24 cellular contexts compared by ENCODE assay signal in the genomic region with DNA sequence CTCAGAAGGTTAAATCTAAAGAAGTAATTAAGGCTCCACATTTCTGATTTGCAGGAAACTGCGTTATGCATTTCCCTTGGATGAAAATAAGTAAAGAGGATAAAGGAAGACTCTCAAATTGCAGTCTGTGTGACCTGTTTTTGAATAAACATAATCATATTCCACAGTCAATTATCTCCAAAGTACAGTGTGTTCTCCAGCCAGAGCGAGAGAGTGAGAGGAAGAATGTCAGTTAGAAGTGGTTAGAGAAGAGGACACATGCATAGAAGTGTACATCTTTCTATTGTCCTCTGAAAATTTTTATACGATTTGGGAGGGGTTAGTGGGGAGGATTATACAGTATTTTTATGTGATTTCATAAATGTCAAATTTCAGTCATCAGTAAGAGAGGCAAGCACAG.
"Had no signal": no experiment of that assay in that cellular context is flagged by ENCODE, and none has a peak within 500 bp of the region (broad histone marks: within the 10 kb centered on the region; RNA-seq: fewer than 3 reads in every experiment).

No MANE protein-coding gene starts in this region.

- H3K4me3 Mint-ChIP-seq: activated B cell treated with CpG ODN at 0.5 μM for 24 hours; activated CD4-positive, alpha-beta T cell treated with anti-CD3 and anti-CD28 coated beads for 36 hours; activated naive CD4-positive, alpha-beta T cell treated with anti-CD3 and anti-CD28 coated beads for 36 hours; activated naive CD8-positive, alpha-beta T cell treated with anti-CD3 and anti-CD28 coated beads, Interleukin-2, amount 10 ng/mL, durations not matched to agents 7 days and 5 days; naive B cell; T-helper 1 cell treated with Interleukin-12 subunit alpha and Interleukin-12 subunit beta and Interleukin-4 antibody, amounts not matched to agents 30 μg/mL and 1 μg/mL, for 36 hours had no signal

- H3K27me3 ChIP-seq: breast epithelium, spleen, thyroid gland had no signal

- H3K9me3 ChIP-seq: breast epithelium, lower lobe of right lung, spleen, thyroid gland had no signal

- H3K27ac ChIP-seq: breast epithelium, lower lobe of right lung, spleen, thyroid gland had no signal

- H3K4me3 ChIP-seq: breast epithelium, lower lobe of right lung, spleen, thyroid gland had no signal

- H3K4me1 Mint-ChIP-seq: activated CD4-positive, alpha-beta T cell treated with anti-CD3 and anti-CD28 coated beads for 36 hours; activated naive CD8-positive, alpha-beta T cell treated with anti-CD3 and anti-CD28 coated beads, Interleukin-2, amount 10 ng/mL, durations not matched to agents 7 days and 5 days had no signal

- H3K27me3 Mint-ChIP-seq: activated B cell treated with CpG ODN at 0.5 μM for 24 hours; activated CD4-positive, alpha-beta T cell treated with anti-CD3 and anti-CD28 coated beads for 36 hours; activated naive CD8-positive, alpha-beta T cell treated with anti-CD3 and anti-CD28 coated beads, Interleukin-2, amount 10 ng/mL, durations not matched to agents 7 days and 5 days; naive B cell had no signal

- DNase-seq: activated B cell treated with CpG ODN at 0.5 μM for 24 hours; activated CD4-positive, alpha-beta T cell treated with anti-CD3 and anti-CD28 coated beads for 36 hours; activated CD4-positive, alpha-beta T cell treated with anti-CD3 and anti-CD28 coated beads, Interleukin-2, amount 50 U/mL, for 4 hours; activated CD8-positive, alpha-beta memory T cell treated with anti-CD3 and anti-CD28 coated beads for 24 hours; activated CD8-positive, alpha-beta memory T cell treated with anti-CD3 and anti-CD28 coated beads, Interleukin-2, amount 50 U/mL, for 48 hours; activated effector memory CD4-positive, alpha-beta T cell treated with Interleukin-2 at 50 U/mL for 16 hours; activated naive CD4-positive, alpha-beta T cell treated with anti-CD3 and anti-CD28 coated beads for 36 hours; activated naive CD8-positive, alpha-beta T cell treated with anti-CD3 and anti-CD28 coated beads, Interleukin-2, amount 10 ng/mL, durations not matched to agents 7 days and 5 days; activated T-cell treated with anti-CD3 and anti-CD28 coated beads, Interleukin-2, amount 50 U/mL, for 48 hours; amniotic stem cell; cortex of kidney; islet precursor cell; left colon; lower lobe of right lung; mesendoderm; naive B cell; nucleus accumbens; spleen; stimulated activated CD4-positive, alpha-beta T cell treated with anti-CD3 and anti-CD28 coated beads, Interleukin-4, amount 100 ng/mL, for 24 hours; stimulated activated naive CD4-positive, alpha-beta T cell treated with Interleukin-2 at 50 U/mL for 16 hours; T1000; thyroid gland had no signal

- H3K36me3 Mint-ChIP-seq: naive B cell had no signal

- H3K9me3 Mint-ChIP-seq: activated B cell treated with CpG ODN at 0.5 μM for 24 hours; T-helper 1 cell treated with Interleukin-12 subunit alpha and Interleukin-12 subunit beta and Interleukin-4 antibody, amounts not matched to agents 30 μg/mL and 1 μg/mL, for 36 hours had no signal

- H3K36me3 ChIP-seq: breast epithelium, lower lobe of right lung, thyroid gland had no signal

- H3K27ac Mint-ChIP-seq: activated B cell treated with CpG ODN at 0.5 μM for 24 hours; activated CD4-positive, alpha-beta T cell treated with anti-CD3 and anti-CD28 coated beads for 36 hours; activated naive CD4-positive, alpha-beta T cell treated with anti-CD3 and anti-CD28 coated beads for 36 hours; activated naive CD8-positive, alpha-beta T cell treated with anti-CD3 and anti-CD28 coated beads, Interleukin-2, amount 10 ng/mL, durations not matched to agents 7 days and 5 days; T-helper 1 cell treated with Interleukin-12 subunit alpha and Interleukin-12 subunit beta and Interleukin-4 antibody, amounts not matched to agents 30 μg/mL and 1 μg/mL, for 36 hours had no signal

- ATAC-seq: activated CD4-positive, alpha-beta T cell treated with anti-CD3 and anti-CD28 coated beads for 36 hours; left colon; lower lobe of right lung had no signal

- H3K4me1 ChIP-seq: breast epithelium had no signal
